1 cellular context compared by ENCODE assay signal in the genomic region with DNA sequence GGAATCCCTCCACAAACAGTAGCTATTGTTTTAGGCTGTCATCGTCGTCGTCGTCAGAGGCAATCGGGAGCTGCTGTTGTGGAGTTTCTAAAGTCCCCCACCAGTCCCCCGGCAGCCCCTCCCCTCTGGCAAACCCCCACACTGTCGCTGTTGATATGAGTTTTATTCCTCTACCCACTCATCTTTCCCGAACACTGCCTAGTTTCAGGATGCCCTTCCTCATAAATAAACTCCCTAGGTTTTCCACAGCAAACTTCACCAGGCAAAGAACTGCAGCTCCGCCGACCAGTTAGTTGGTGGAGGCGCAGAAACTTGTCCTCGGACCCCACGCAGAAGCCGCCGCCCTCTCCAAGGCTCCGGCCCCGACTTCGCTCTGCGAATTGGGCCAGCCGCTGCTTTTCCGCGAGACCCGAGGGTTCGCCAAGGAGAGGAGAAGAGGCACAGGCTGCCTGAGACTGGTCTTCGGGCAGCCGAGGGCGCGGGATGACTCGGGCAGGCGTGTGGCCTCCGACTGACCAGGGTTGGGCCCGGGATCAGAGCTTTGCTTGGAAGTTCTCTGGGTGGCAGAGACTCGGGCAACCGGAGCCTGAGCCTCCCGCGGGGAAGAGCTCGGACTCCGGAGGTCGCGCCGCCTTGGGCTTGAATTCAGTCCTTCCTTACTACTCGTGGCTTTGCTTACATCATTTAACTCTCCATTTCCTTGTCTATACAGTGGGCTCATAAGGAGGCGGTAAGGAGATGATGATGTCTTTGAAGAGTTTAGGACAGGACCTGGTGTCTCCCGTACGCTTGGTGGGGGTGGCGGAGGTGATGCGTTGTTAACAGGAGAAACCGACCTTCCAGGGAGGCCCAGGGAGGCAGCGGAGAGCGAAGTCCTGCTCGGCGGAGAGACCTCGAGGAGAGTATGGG.
TF ChIP-seq lines count a peak whose summit lies in the region.

No MANE protein-coding gene starts in this region.

TF ChIP-seq in WTC11, 78 proteins besides CTCF, POLR2A, EP300 and RAD21 (continued from another document):
- TF ChIP-seq, protein P1, sequence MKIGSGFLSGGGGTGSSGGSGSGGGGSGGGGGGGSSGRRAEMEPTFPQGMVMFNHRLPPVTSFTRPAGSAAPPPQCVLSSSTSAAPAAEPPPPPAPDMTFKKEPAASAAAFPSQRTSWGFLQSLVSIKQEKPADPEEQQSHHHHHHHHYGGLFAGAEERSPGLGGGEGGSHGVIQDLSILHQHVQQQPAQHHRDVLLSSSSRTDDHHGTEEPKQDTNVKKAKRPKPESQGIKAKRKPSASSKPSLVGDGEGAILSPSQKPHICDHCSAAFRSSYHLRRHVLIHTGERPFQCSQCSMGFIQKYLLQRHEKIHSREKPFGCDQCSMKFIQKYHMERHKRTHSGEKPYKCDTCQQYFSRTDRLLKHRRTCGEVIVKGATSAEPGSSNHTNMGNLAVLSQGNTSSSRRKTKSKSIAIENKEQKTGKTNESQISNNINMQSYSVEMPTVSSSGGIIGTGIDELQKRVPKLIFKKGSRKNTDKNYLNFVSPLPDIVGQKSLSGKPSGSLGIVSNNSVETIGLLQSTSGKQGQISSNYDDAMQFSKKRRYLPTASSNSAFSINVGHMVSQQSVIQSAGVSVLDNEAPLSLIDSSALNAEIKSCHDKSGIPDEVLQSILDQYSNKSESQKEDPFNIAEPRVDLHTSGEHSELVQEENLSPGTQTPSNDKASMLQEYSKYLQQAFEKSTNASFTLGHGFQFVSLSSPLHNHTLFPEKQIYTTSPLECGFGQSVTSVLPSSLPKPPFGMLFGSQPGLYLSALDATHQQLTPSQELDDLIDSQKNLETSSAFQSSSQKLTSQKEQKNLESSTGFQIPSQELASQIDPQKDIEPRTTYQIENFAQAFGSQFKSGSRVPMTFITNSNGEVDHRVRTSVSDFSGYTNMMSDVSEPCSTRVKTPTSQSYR (CRISPR knock-in tag; IDR thresholded peaks at IDR 0.05), result no peak
- TF ChIP-seq OVOL2 (CRISPR knock-in tag; IDR thresholded peaks at IDR 0.05; ENCODE audit: borderline replicate concordance), result no peak
